Comparison of ENCODE assay signal across 21 cellular contexts in the genomic region with DNA sequence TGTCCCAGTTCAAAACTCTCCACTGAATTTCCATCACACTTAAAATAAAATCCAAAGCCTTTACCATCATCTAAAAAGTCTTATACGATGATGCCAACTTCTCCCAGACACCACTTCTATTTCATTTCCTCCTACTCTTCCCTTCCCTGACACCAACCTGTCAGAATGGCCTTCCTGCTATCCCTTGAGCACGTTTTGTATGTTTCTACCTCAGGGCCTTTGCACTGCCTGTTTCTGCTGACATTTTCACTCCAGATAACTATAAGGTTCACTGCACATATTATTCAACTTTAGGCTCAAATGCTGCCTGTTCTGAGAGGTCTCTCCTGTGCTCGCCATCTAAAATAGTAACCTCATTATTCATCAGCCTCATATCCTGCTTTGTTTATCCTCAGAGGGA.
A peak's percentile ranks its signal among the peaks of the same experiment; 100 is the strongest.
DNase-seq lines count a peak whose midpoint lies in the region; ATAC-seq, FAIRE-seq and TF ChIP-seq lines count a peak whose summit lies in the region.
"Had no signal": no experiment of that assay in that cellular context is flagged by ENCODE, and none has a peak within 500 bp of the region (broad histone marks: within the 10 kb centered on the region; RNA-seq: fewer than 3 reads in every experiment).

No MANE protein-coding gene starts in this region.

- peaks cover 13% of the 10 kb centered on the region for H3K4me1 Mint-ChIP-seq in astrocyte (ENCODE audit: low read depth, unreplicated experiment)
- H3K4me1 Mint-ChIP-seq: B cell; CD4-positive, CD25-positive, alpha-beta regulatory T cell had no signal

- H2BK5ac ChIP-seq in mesenchymal stem cell (ENCODE audit: low read depth, low read length, poor library complexity, severe bottlenecking) = no peak overlapping the region

- no peak overlapping the region for H3K14ac ChIP-seq in mesenchymal stem cell (ENCODE audit: low read length in 2 of 2)

- no peak overlapping the region for H3K4me3 Mint-ChIP-seq in astrocyte (ENCODE audit: unreplicated experiment)
- H3K4me3 Mint-ChIP-seq: B cell; CD4-positive, CD25-positive, alpha-beta regulatory T cell; CD8-positive, alpha-beta T cell; H9 had no signal

- H3K36me3 Mint-ChIP-seq in astrocyte (ENCODE audit: low read depth, unreplicated experiment) = no peaks in the 10 kb centered on the region
- H3K36me3 Mint-ChIP-seq: CD4-positive, CD25-positive, alpha-beta regulatory T cell; CD8-positive, alpha-beta T cell had no signal

- H4K8ac ChIP-seq in mesenchymal stem cell (ENCODE audit: low read length) = no peak overlapping the region

- WGBS in mesenchymal stem cell = 80% methylated on average over 3 of the region's 3 CpGs

- H2BK12ac ChIP-seq in mesenchymal stem cell (ENCODE audit: low read length in 2 of 2) = peak overlapping the region in 1 of 2 experiments; percentile 24

- ATAC-seq in HCT116 = no peak
- ATAC-seq: CD8-positive, alpha-beta T cell had no signal

- H3K4me3 ChIP-seq in HCT116 (replicated peaks in 1 of 2; ENCODE audit: low read depth in 1 of 2, low read length in 2 of 2) (no peak overlapping the region), astrocyte (ENCODE audit: insufficient read depth, low read depth, low read length) (no peak overlapping the region), mesenchymal stem cell (ENCODE audit: insufficient read depth in 1 of 2, low read depth in 1 of 2, low read length in 2 of 2) (no peak overlapping the region), coronary artery (no peak overlapping the region)
- H3K4me3 ChIP-seq: BLaER1, GM23248 had no signal

- H2AFZ ChIP-seq in HCT116 (ENCODE audit: low read depth, low read length, poor library complexity, severe bottlenecking) (no peak overlapping the region), astrocyte (ENCODE audit: low read depth, low read length) (no peak overlapping the region), mesenchymal stem cell (ENCODE audit: low read depth, low read length) (no peak overlapping the region)
- H2AFZ ChIP-seq: GM23248 had no signal

- H3K27ac ChIP-seq in HCT116 (ENCODE audit: low read depth, low read length) (peak overlapping the region; percentile 95), astrocyte (ENCODE audit: low read depth, low read length) (no peak overlapping the region), mesenchymal stem cell (ENCODE audit: low read length, poor library complexity, severe bottlenecking) (no peak overlapping the region), coronary artery (no peak overlapping the region)
- H3K27ac ChIP-seq: 22Rv1, BLaER1, C4-2B, GM23248 had no signal

- BruUV-seq in HCT116 (replicated peaks; lab: Mats Ljungman, UMichigan) = no TSS peak

- H3K9me3 Mint-ChIP-seq in astrocyte (ENCODE audit: unreplicated experiment) = no peaks in the 10 kb centered on the region
- H3K9me3 Mint-ChIP-seq: CD8-positive, alpha-beta T cell had no signal

- H3K9ac ChIP-seq in HCT116 (ENCODE audit: low read length) = no peak overlapping the region
- no peak overlapping the region for H3K9ac ChIP-seq in astrocyte (ENCODE audit: low read length)
- H3K9ac ChIP-seq in mesenchymal stem cell (ENCODE audit: low read length) = no peak overlapping the region
- H3K9ac ChIP-seq: BLaER1, GM23248 had no signal

- no peak for TF ChIP-seq POLR2A in HCT116 (IDR thresholded peaks at IDR 0.05; ENCODE audit: borderline replicate concordance, extremely low read depth, insufficient read depth, insufficient read length)

- peaks cover 3% of the 10 kb centered on the region for H3K27me3 Mint-ChIP-seq in astrocyte (ENCODE audit: low read depth, unreplicated experiment)
- H3K27me3 Mint-ChIP-seq: CD4-positive, CD25-positive, alpha-beta regulatory T cell had no signal

- CTCF ChIA-PET in HCT116 (lab: Charles Lee) = no interaction called here

- H3K18ac ChIP-seq in mesenchymal stem cell (ENCODE audit: low read depth in 1 of 2, low read length in 2 of 2) = no peak overlapping the region

- H3K27me3 ChIP-seq in HCT116 (ENCODE audit: insufficient read depth, low read length) (no peaks in the 10 kb centered on the region), astrocyte (ENCODE audit: insufficient read depth, low read length) (no peaks in the 10 kb centered on the region), mesenchymal stem cell (ENCODE audit: control insufficient read depth in 1 of 2, insufficient read depth in 1 of 2, low read length in 2 of 2) (peaks cover 2 to 4% of the 10 kb centered on the region in 2 experiments)
- H3K27me3 ChIP-seq: BLaER1 had no signal

- H3K79me1 ChIP-seq in mesenchymal stem cell (replicated peaks; ENCODE audit: low read length, poor library complexity, severe bottlenecking) = no peaks in the 10 kb centered on the region

- DNase-seq in HCT116 (ENCODE audit: low read depth, low spot score) (no peak), astrocyte (ENCODE audit: low read depth) (no peak), mesenchymal stem cell (no peak), coronary artery (ENCODE audit: low spot score) (no peak), NCI-H1930 (lab: John Stamatoyannopoulos, UW) (no peak), NOMO-1 (lab: John Stamatoyannopoulos, UW; ENCODE audit: unreplicated experiment in 2 of 2) (no peak)
- DNase-seq: Caco-2; CD4-positive, CD25-positive, alpha-beta regulatory T cell; CD8-positive, alpha-beta T cell; DMS153; DND-41; GM23248; H9 had no signal

- H4K20me1 ChIP-seq in HCT116 (ENCODE audit: insufficient read depth) = no peaks in the 10 kb centered on the region
- no peaks in the 10 kb centered on the region for H4K20me1 ChIP-seq in astrocyte (ENCODE audit: insufficient read depth, low read length)
- H4K20me1 ChIP-seq: BLaER1 had no signal

- no peak overlapping the region for H2AK5ac ChIP-seq in mesenchymal stem cell (ENCODE audit: low read length, severe bottlenecking)

- no peak overlapping the region for H3K4ac ChIP-seq in mesenchymal stem cell (ENCODE audit: low read depth in 1 of 2, low read length in 2 of 2)

- TF ChIP-seq CTCF in HCT116 (IDR thresholded peaks at IDR 0.05 in 2 of 3, conservative IDR thresholded peaks at IDR 0.05 in 1 of 3; ENCODE audit: borderline replicate concordance in 1 of 3, insufficient read depth in 1 of 3, low read depth in 2 of 3, low read length in 2 of 3) (no peak), astrocyte (IDR thresholded peaks at IDR 0.05; ENCODE audit: insufficient read depth, low read depth, low read length) (no peak), coronary artery (IDR thresholded peaks at IDR 0.05) (no peak)

- POLR2A ChIA-PET in HCT116 (lab: Charles Lee) = no interaction called here

- RAD21 ChIA-PET in HCT116 (lab: Charles Lee; ENCODE audit: low non-redundant PET in 1 of 2, low total read pairs in 2 of 2, uncharacterized antibody in 2 of 2, unreplicated experiment in 2 of 2) = no interaction called here

- H3K4me2 ChIP-seq in HCT116 (ENCODE audit: low read length) (peak overlapping the region; percentile 41; the same call in 1 of the 2 replicates), astrocyte (ENCODE audit: low read length) (peak overlapping the region; percentile 70), mesenchymal stem cell (ENCODE audit: low read length, poor library complexity, severe bottlenecking) (no peak overlapping the region)
- H3K4me2 ChIP-seq: BLaER1 had no signal

- H4K91ac ChIP-seq in mesenchymal stem cell (ENCODE audit: low read length) = no peak overlapping the region

- H3K9me3 ChIP-seq in HCT116 (ENCODE audit: control insufficient read depth in 1 of 2, insufficient read depth in 1 of 2, low read depth in 1 of 2, low read length in 2 of 2) = no peaks in the 10 kb centered on the region
- H3K9me3 ChIP-seq in astrocyte (ENCODE audit: insufficient read depth, low read depth, low read length) = no peaks in the 10 kb centered on the region
- H3K9me3 ChIP-seq in mesenchymal stem cell (ENCODE audit: control insufficient read depth, low read length) = no peaks in the 10 kb centered on the region
- H3K9me3 ChIP-seq: BLaER1, Caco-2 had no signal

- intact Hi-C loops in HCT116 (cut with micrococcal nuclease) = no loop called here

- no peak overlapping the region for H2BK15ac ChIP-seq in mesenchymal stem cell (ENCODE audit: low read depth, poor library complexity, severe bottlenecking)

- peaks cover 59 to 87% of the 10 kb centered on the region in 2 experiments for H3K4me1 ChIP-seq in HCT116 (ENCODE audit: control insufficient read depth in 1 of 2, insufficient read depth in 2 of 2, low read length in 2 of 2)
- peaks cover 18% of the 10 kb centered on the region for H3K4me1 ChIP-seq in astrocyte (ENCODE audit: insufficient read depth, low read length)
- no peaks in the 10 kb centered on the region for H3K4me1 ChIP-seq in mesenchymal stem cell (ENCODE audit: control insufficient read depth, insufficient read depth, low read depth, low read length)

- H2BK120ac ChIP-seq in mesenchymal stem cell (ENCODE audit: low read depth, low read length) = peak overlapping the region; percentile 0

- H3K36me3 ChIP-seq in HCT116 (ENCODE audit: control insufficient read depth in 1 of 2, insufficient read depth in 2 of 2, low read length in 2 of 2) (no peaks in the 10 kb centered on the region), astrocyte (ENCODE audit: insufficient read depth, low read length) (no peaks in the 10 kb centered on the region), mesenchymal stem cell (ENCODE audit: control insufficient read depth in 1 of 2, insufficient read depth in 2 of 2, low read depth in 1 of 2, low read length in 2 of 2) (no peaks in the 10 kb centered on the region)
- H3K36me3 ChIP-seq: BLaER1 had no signal

- H3K79me2 ChIP-seq in HCT116 (ENCODE audit: insufficient read depth, low read length) = no peaks in the 10 kb centered on the region
- H3K79me2 ChIP-seq in astrocyte (ENCODE audit: insufficient read depth, low read length) = no peaks in the 10 kb centered on the region

- no peak overlapping the region for H3K23ac ChIP-seq in mesenchymal stem cell (ENCODE audit: low read length in 2 of 2)

- no peak for FAIRE-seq in astrocyte (lab: Jason Lieb, UNC)
- FAIRE-seq: A204.1, G401.6, GM12892, GM19239 had no signal

- no peaks in the 10 kb centered on the region for H3K9me2 ChIP-seq in HCT116 (ENCODE audit: insufficient read depth)

- TF ChIP-seq RAD21 in HCT116 (IDR thresholded peaks at IDR 0.05; ENCODE audit: low read depth) = no peak

- peak overlapping the region; percentile 5 for H3K27ac Mint-ChIP-seq in astrocyte (ENCODE audit: unreplicated experiment)
- H3K27ac Mint-ChIP-seq: B cell; CD4-positive, CD25-positive, alpha-beta regulatory T cell; CD8-positive, alpha-beta T cell had no signal

TF ChIP-seq in HCT116, 20 proteins besides CTCF, POLR2A, EP300 and RAD21 (continues in another document):
- TF ChIP-seq SIN3A (IDR thresholded peaks at IDR 0.05; ENCODE audit: low read depth) = no peak
